Comparison of ENCODE assay signal across 13 cellular contexts in the genomic region with DNA sequence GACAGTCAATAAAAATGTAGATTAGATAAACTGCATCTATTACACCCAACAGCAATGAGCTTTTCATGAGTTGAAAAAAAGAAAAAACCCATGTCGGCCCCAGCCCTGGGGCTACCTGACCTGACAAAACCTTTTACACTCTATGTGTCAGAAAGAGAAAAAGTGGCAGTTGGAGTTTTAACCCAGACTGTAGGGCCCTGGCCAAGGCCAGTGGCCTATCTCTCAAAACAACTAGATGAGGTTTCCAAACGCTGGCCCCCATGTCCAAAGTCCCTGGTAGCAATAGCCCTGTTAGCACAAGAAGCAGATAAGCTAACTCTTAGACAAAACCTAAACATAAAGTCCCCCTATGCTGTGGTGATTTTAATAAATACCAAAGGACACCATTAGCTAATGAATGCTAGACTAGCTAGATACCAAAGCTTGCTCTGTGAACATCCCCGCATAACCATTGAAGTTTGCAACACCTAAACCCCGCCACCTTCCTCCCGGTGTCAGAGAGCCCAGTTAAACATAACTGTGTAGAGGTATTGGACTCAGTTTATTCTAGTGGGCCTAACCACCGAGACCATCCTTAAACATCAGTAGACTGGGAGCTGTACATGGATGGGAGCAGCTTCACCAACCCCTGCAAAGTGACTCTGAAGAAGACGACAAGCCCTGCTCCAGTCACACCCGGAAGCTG. TPM values are rescaled to one million over a fixed set of nuclear protein-coding genes. Genes with fewer than 3 reads are reported as not detected.
"Had no signal": no experiment of that assay in that cellular context is flagged by ENCODE, and none has a peak within 500 bp of the region (broad histone marks: within the 10 kb centered on the region; RNA-seq: fewer than 3 reads in every experiment).

No MANE protein-coding gene starts in this region.

RNA-seq across cellular contexts. Expression of a gene that starts 2.8 kb away (rescaled TPM):
- total RNA-seq: fibroblast of villous mesenchyme, gastrocnemius medialis, mammary epithelial cell, mesothelial cell of epicardium, myocyte had no signal
- polyA plus RNA-seq: keratinocyte, mammary epithelial cell had no signal

RNA-seq across cellular contexts. Expression of a gene that starts 32.1 kb away (rescaled TPM):
- total RNA-seq: fibroblast of villous mesenchyme; gastrocnemius medialis; heart right ventricle; lower leg skin; mesothelial cell of epicardium; myocyte; natural killer cell treated with Interleukin-12 subunit alpha and Interleukin-12 subunit beta and Interleukin-15 and Interleukin-18, amount 100 ng/mL, for 72 hours; omental fat pad; prostate gland; subcutaneous adipose tissue; tibial nerve had no signal

RNA-seq across cellular contexts. Expression of a gene that starts 52.6 kb away (rescaled TPM):
- total RNA-seq: natural killer cell treated with Interleukin-12 subunit alpha and Interleukin-12 subunit beta and Interleukin-15 and Interleukin-18, amount 100 ng/mL, for 72 hours had no signal
